In the genomic region with DNA sequence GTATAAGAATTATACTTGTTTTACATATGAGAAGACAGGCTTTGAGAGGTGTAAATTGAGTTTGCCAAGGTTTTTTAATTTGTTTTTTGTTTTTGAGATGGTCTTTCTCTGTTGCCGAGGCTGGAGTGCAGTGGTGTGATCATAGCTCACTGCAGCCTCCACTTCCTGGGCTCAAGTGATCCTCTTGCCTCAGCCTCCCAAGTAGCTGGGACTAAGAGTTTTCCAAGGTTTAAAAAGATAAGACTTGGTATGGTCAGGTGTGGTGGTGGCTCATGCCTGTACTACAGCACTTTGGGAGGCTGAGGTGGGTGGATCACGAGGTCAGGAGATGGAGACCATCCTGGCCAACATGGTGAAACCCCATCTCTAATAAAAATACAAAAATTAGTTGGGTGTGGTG, we compare ENCODE assay signal across 1 cellular context. TPM values are rescaled to one million over a fixed set of nuclear protein-coding genes. Genes with fewer than 3 reads are reported as not detected.
"Had no signal": no experiment of that assay in that cellular context is flagged by ENCODE, and none has a peak within 500 bp of the region (broad histone marks: within the 10 kb centered on the region; RNA-seq: fewer than 3 reads in every experiment).

No MANE protein-coding gene starts in this region.

RNA-seq across cellular contexts. Expression of a gene that starts 50.1 kb away (rescaled TPM):
- polyA plus RNA-seq: naive thymus-derived CD4-positive, alpha-beta T cell had no signal
